ENCODE assay signal across 14 cellular contexts in genomic region chrX:43423876-43424275, GRCh38.
"Had no signal": no experiment of that assay in that cellular context is flagged by ENCODE, and none has a peak within 500 bp of the region (broad histone marks: within the 10 kb centered on the region; RNA-seq: fewer than 3 reads in every experiment).

No MANE protein-coding gene starts in this region.

- FAIRE-seq: small intestine had no signal

- ATAC-seq: effector memory CD8-positive, alpha-beta T cell; right cardiac atrium had no signal

- H3K27me3 ChIP-seq: transverse colon had no signal

- H3K36me3 ChIP-seq: transverse colon had no signal

- DNase-seq: activated CD4-positive, alpha-beta T cell treated with anti-CD3 and anti-CD28 coated beads, Interleukin-2, amount 50 U/mL, for 1 hour; activated CD4-positive, CD25-positive, alpha-beta regulatory T cell; activated naive CD8-positive, alpha-beta T cell treated with anti-CD3 and anti-CD28 coated beads for 36 hours; amygdala; cerebellar nuclear complex; effector memory CD8-positive, alpha-beta T cell; islet precursor cell; occipital lobe; right cardiac atrium; small intestine; stimulated activated CD4-positive, alpha-beta T cell treated with anti-CD3 and anti-CD28 coated beads, Interleukin-4, amount 100 ng/mL, for 4 hours; stimulated activated CD8-positive, alpha-beta memory T cell treated with anti-CD3 and anti-CD28 coated beads, Interleukin-4, amount 100 ng/mL, for 48 hours; stimulated activated naive CD4-positive, alpha-beta T cell treated with Interleukin-2 at 50 U/mL for 16 hours; transverse colon had no signal

- H3K4me3 ChIP-seq: transverse colon had no signal
